26 cellular contexts compared by ENCODE assay signal in genomic region chr4:109177411-109177810, GRCh38.
"Had no signal": no experiment of that assay in that cellular context is flagged by ENCODE, and none has a peak within 500 bp of the region (broad histone marks: within the 10 kb centered on the region; RNA-seq: fewer than 3 reads in every experiment).

No MANE protein-coding gene starts in this region.

- H3K36me3 ChIP-seq: breast epithelium, esophagus squamous epithelium, left ventricle myocardium inferior, ovary, tibial nerve, WERI-Rb-1 had no signal

- H3K9me3 ChIP-seq: breast epithelium, esophagus squamous epithelium, left ventricle myocardium inferior, ovary, tibial nerve had no signal

- H3K27ac Mint-ChIP-seq: activated CD4-positive, alpha-beta memory T cell treated with anti-CD3 and anti-CD28 coated beads, Interleukin-2, amount 10 ng/mL, durations not matched to agents 7 days and 5 days; activated CD4-positive, alpha-beta T cell treated with anti-CD3 and anti-CD28 coated beads, Interleukin-2, amount 10 ng/mL, durations not matched to agents 24 days and 14 days; activated T-helper 17 cell treated with anti-CD3 and anti-CD28 coated beads, Interleukin-2, amount 50 U/mL, for 72 hours; natural killer cell; progenitor cell of endocrine pancreas; T-helper 1 cell treated with Interleukin-12 subunit alpha and Interleukin-12 subunit beta and Interleukin-4 antibody, amounts not matched to agents 30 μg/mL and 1 μg/mL, for 36 hours had no signal

- ATAC-seq: activated T-cell treated with anti-CD3 and anti-CD28 coated beads, Interleukin-2, amount 50 U/mL, for 4 hours; activated T-helper 17 cell treated with anti-CD3 and anti-CD28 coated beads, Interleukin-2, amount 50 U/mL, for 72 hours; natural killer cell had no signal

- H3K36me3 Mint-ChIP-seq: natural killer cell had no signal

- H3K27ac ChIP-seq: breast epithelium, epithelial cell of prostate, esophagus squamous epithelium, left ventricle myocardium inferior, ovary, tibial nerve, WERI-Rb-1 had no signal

- H3K4me3 ChIP-seq: breast epithelium, esophagus squamous epithelium, left ventricle myocardium inferior, ovary, tibial nerve had no signal

- H3K4me1 Mint-ChIP-seq: activated CD4-positive, alpha-beta memory T cell treated with anti-CD3 and anti-CD28 coated beads, Interleukin-2, amount 10 ng/mL, durations not matched to agents 7 days and 5 days; activated CD4-positive, alpha-beta T cell treated with anti-CD3 and anti-CD28 coated beads, Interleukin-2, amount 10 ng/mL, durations not matched to agents 24 days and 14 days; activated T-helper 17 cell treated with anti-CD3 and anti-CD28 coated beads, Interleukin-2, amount 50 U/mL, for 72 hours; natural killer cell had no signal

- H3K9me3 Mint-ChIP-seq: activated CD4-positive, alpha-beta memory T cell treated with anti-CD3 and anti-CD28 coated beads, Interleukin-2, amount 10 ng/mL, durations not matched to agents 7 days and 5 days; activated CD4-positive, alpha-beta T cell treated with anti-CD3 and anti-CD28 coated beads, Interleukin-2, amount 10 ng/mL, durations not matched to agents 24 days and 14 days; activated T-cell treated with anti-CD3 and anti-CD28 coated beads, Interleukin-2, amount 50 U/mL, for 4 hours; activated T-helper 17 cell treated with anti-CD3 and anti-CD28 coated beads, Interleukin-2, amount 50 U/mL, for 72 hours; natural killer cell; T-helper 1 cell treated with Interleukin-12 subunit alpha and Interleukin-12 subunit beta and Interleukin-4 antibody, amounts not matched to agents 30 μg/mL and 1 μg/mL, for 36 hours had no signal

- H3K27me3 ChIP-seq: breast epithelium, esophagus squamous epithelium, ovary, tibial nerve had no signal

- DNase-seq: activated CD4-positive, alpha-beta memory T cell treated with anti-CD3 and anti-CD28 coated beads, Interleukin-2, amount 10 ng/mL, durations not matched to agents 7 days and 5 days; activated CD4-positive, alpha-beta T cell treated with anti-CD3 and anti-CD28 coated beads, Interleukin-2, amount 10 ng/mL, durations not matched to agents 24 days and 14 days; activated CD4-positive, CD25-positive, alpha-beta regulatory T cell treated with anti-CD3 and anti-CD28 coated beads, Interleukin-2, amount 50 U/mL, for 72 hours; activated CD8-positive, alpha-beta memory T cell treated with anti-CD3 and anti-CD28 coated beads, Interleukin-2, amount 50 U/mL, for 48 hours; activated gamma-delta T cell treated with Interleukin-2 at 50 U/mL for 16 hours; activated naive CD4-positive, alpha-beta T cell treated with anti-CD3 and anti-CD28 coated beads, Interleukin-2, amount 50 U/mL, for 16 hours; activated T-cell treated with anti-CD3 and anti-CD28 coated beads, Interleukin-2, amount 50 U/mL, for 4 hours; amniotic stem cell; central memory CD4-positive, alpha-beta T cell; dermis blood vessel endothelial cell; effector CD4-positive, alpha-beta T cell; esophagus squamous epithelium; kidney glomerular epithelial cell; left ventricle myocardium inferior; natural killer cell; ovary; stimulated activated naive CD4-positive, alpha-beta T cell treated with Interleukin-2 at 50 U/mL for 16 hours; SW 1271; T-helper 9 cell; WERI-Rb-1 had no signal

- H3K4me3 Mint-ChIP-seq: activated CD4-positive, alpha-beta memory T cell treated with anti-CD3 and anti-CD28 coated beads, Interleukin-2, amount 10 ng/mL, durations not matched to agents 7 days and 5 days; activated CD4-positive, alpha-beta T cell treated with anti-CD3 and anti-CD28 coated beads, Interleukin-2, amount 10 ng/mL, durations not matched to agents 24 days and 14 days; activated T-cell treated with anti-CD3 and anti-CD28 coated beads, Interleukin-2, amount 50 U/mL, for 4 hours; activated T-helper 17 cell treated with anti-CD3 and anti-CD28 coated beads, Interleukin-2, amount 50 U/mL, for 72 hours; natural killer cell; T-helper 1 cell treated with Interleukin-12 subunit alpha and Interleukin-12 subunit beta and Interleukin-4 antibody, amounts not matched to agents 30 μg/mL and 1 μg/mL, for 36 hours had no signal

- H3K4me1 ChIP-seq: breast epithelium, esophagus squamous epithelium, left ventricle myocardium inferior, tibial nerve had no signal
